Comparison of ENCODE assay signal across 13 cellular contexts in genomic region chr2:154455871-154456270, GRCh38.
DNase-seq lines count a peak whose midpoint lies in the region; ATAC-seq and TF ChIP-seq lines count a peak whose summit lies in the region.
"Had no signal": no experiment of that assay in that cellular context is flagged by ENCODE, and none has a peak within 500 bp of the region (broad histone marks: within the 10 kb centered on the region; RNA-seq: fewer than 3 reads in every experiment).

No MANE protein-coding gene starts in this region.

- 43% methylated on average over 2 of the region's 2 CpGs for WGBS in liver

- intact Hi-C loops in left cardiac atrium (cut with DNase I) (loop anchor here in 1 of 2 donors (10.0 kb wide), 1 partner anchor 169 kb away; no protein-coding TSS in a partner anchor), upper lobe of right lung (cut with DNase I) (no loop called here)

- H3K27ac ChIP-seq in right atrium auricular region (no peak overlapping the region), liver (ENCODE audit: low read depth in 1 of 2, low read length in 2 of 2) (no peak overlapping the region), upper lobe of right lung (no peak overlapping the region)
- H3K27ac ChIP-seq: esophagus squamous epithelium had no signal

- peak overlapping the region; percentile 6 to 42 for H3K4me3 ChIP-seq in right atrium auricular region
- peak overlapping the region; percentile 82 for H3K4me3 ChIP-seq in adipocyte (ENCODE audit: low read length)
- H3K4me3 ChIP-seq in liver (ENCODE audit: low read depth in 1 of 3, low read length in 3 of 3) = peak overlapping the region in 2 of 3 donors; percentile 7 to 23
- H3K4me3 ChIP-seq in upper lobe of right lung = peak overlapping the region; percentile 47

- no peaks in the 10 kb centered on the region for H3K9me3 ChIP-seq in right atrium auricular region
- no peaks in the 10 kb centered on the region for H3K9me3 ChIP-seq in adipocyte (ENCODE audit: control insufficient read depth, low read length)
- H3K9me3 ChIP-seq in liver (ENCODE audit: control insufficient read depth in 4 of 4, low read length in 3 of 4) = no peaks in the 10 kb centered on the region
- no peaks in the 10 kb centered on the region for H3K9me3 ChIP-seq in upper lobe of right lung
- H3K9me3 ChIP-seq: esophagus squamous epithelium had no signal

- TF ChIP-seq RAD21 in liver (IDR thresholded peaks at IDR 0.05) = no peak

- H3K36me3 ChIP-seq in right atrium auricular region = no peaks in the 10 kb centered on the region
- no peaks in the 10 kb centered on the region for H3K36me3 ChIP-seq in adipocyte (ENCODE audit: control insufficient read depth, insufficient read depth, low read length, severe bottlenecking)
- H3K36me3 ChIP-seq in liver (ENCODE audit: control insufficient read depth in 4 of 4, insufficient read depth in 3 of 4, low read depth in 1 of 4, low read length in 3 of 4) = no peaks in the 10 kb centered on the region
- no peaks in the 10 kb centered on the region for H3K36me3 ChIP-seq in upper lobe of right lung
- H3K36me3 ChIP-seq: esophagus squamous epithelium had no signal

- no peak for DNase-seq in right atrium auricular region (ENCODE audit: low spot score)
- DNase-seq in left cardiac atrium = no peak
- DNase-seq in adipocyte (ENCODE audit: low read depth) = peak; percentile 19
- DNase-seq in upper lobe of right lung = no peak
- DNase-seq in NCI-H1436 treated with DMSO at 0.1 percent for 48 hours (lab: John Stamatoyannopoulos, UW) = no peak
- no peak for DNase-seq in stimulated activated CD4-positive, alpha-beta T cell treated with anti-CD3 and anti-CD28 coated beads, Interleukin-15, amount 100 ng/mL, for 24 hours
- DNase-seq: activated CD4-positive, alpha-beta memory T cell treated with anti-CD3 and anti-CD28 coated beads for 36 hours; amygdala; CD4-positive, CD25-positive, alpha-beta regulatory T cell; esophagus squamous epithelium had no signal

- TF ChIP-seq CTCF in right atrium auricular region (IDR thresholded peaks at IDR 0.05) (no peak), liver (IDR thresholded peaks at IDR 0.05; ENCODE audit: low read depth, low read length, missing input control) (no peak), upper lobe of right lung (IDR thresholded peaks at IDR 0.05) (no peak)

- H3K27me3 ChIP-seq in right atrium auricular region (no peaks in the 10 kb centered on the region), adipocyte (replicated peaks; ENCODE audit: control insufficient read depth, insufficient read depth, low read length) (no peaks in the 10 kb centered on the region), liver (ENCODE audit: control insufficient read depth in 4 of 4, insufficient read depth in 4 of 4, low read length in 3 of 4) (no peaks in the 10 kb centered on the region), upper lobe of right lung (no peaks in the 10 kb centered on the region)
- H3K27me3 ChIP-seq: esophagus squamous epithelium had no signal

- ATAC-seq in left cardiac atrium (no peak), upper lobe of right lung (no peak), GM18519 (IDR thresholded peaks at IDR 0.05; ENCODE audit: low FRiP score, unreplicated experiment) (no peak)
- ATAC-seq: Panc1 had no signal

- H3K4me1 ChIP-seq in right atrium auricular region (no peaks in the 10 kb centered on the region), adipocyte (ENCODE audit: control insufficient read depth, insufficient read depth, low read length) (peaks cover 11% of the 10 kb centered on the region), liver (ENCODE audit: control insufficient read depth in 4 of 4, insufficient read depth in 4 of 4, low read length in 3 of 4) (peaks cover 0 to 11% (median 8%) of the 10 kb centered on the region in 4 donors), upper lobe of right lung (no peaks in the 10 kb centered on the region)
- H3K4me1 ChIP-seq: esophagus squamous epithelium had no signal

- H3K9ac ChIP-seq in adipocyte (ENCODE audit: low read length) = peak overlapping the region; percentile 72
- H3K9ac ChIP-seq in liver (ENCODE audit: low read depth in 1 of 2, low read length in 2 of 2) = no peak overlapping the region

TF ChIP-seq in liver, 16 proteins besides CTCF, POLR2A, EP300 and RAD21:
- TF ChIP-seq REST (IDR thresholded peaks at IDR 0.05) (no peak), JUND (IDR thresholded peaks at IDR 0.05) (no peak), RXRA (IDR thresholded peaks at IDR 0.05) (no peak), EGR1 (IDR thresholded peaks at IDR 0.05; ENCODE audit: low read depth in 2 of 2) (no peak), GABPA (IDR thresholded peaks at IDR 0.05 in 1 of 2, conservative IDR thresholded peaks at IDR 0.05 in 1 of 2) (no peak), MAX (IDR thresholded peaks at IDR 0.05) (no peak), YY1 (IDR thresholded peaks at IDR 0.05) (no peak), FOXA2 (IDR thresholded peaks at IDR 0.05) (no peak), SP1 (IDR thresholded peaks at IDR 0.05) (no peak), TAF1 (conservative IDR thresholded peaks at IDR 0.05) (no peak), FOXA1 (IDR thresholded peaks at IDR 0.05) (no peak), ATF3 (IDR thresholded peaks at IDR 0.05) (no peak), NR2F2 (IDR thresholded peaks at IDR 0.05) (no peak), HNF4G (IDR thresholded peaks at IDR 0.05) (no peak), ZBTB33 (IDR thresholded peaks at IDR 0.05) (no peak), HNF4A (conservative IDR thresholded peaks at IDR 0.05) (no peak)

Comparison
In these comparisons a context has a peak if more than half of its experiments do, and no peak if none do; other contexts are left out.
1. H3K4me3 ChIP-seq: peak in every context shown above with its lines; median percentile 82 in adipocyte; 47 in upper lobe of right lung; 24 in right atrium auricular region; 15 in liver.